16 cellular contexts compared by ENCODE assay signal in the genomic region with DNA sequence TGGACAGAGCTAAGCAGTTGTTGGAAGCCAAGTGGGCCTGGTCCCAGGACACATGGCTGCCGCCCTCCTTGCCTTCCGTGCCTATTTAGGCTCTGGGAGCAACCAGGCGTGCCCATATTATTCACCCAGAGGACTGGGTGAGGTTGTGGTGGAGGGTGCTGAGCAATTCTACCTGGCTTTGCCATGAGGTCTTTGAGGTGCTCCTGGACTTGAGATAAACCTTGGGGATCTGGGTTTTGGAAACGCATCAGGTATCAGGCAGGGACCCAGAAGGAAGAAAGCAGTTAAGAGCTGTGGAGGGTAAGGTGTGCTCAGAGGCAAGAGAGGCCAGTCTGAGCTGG.
A peak's percentile ranks its signal among the peaks of the same experiment; 100 is the strongest.
DNase-seq lines count a peak whose midpoint lies in the region; ATAC-seq and TF ChIP-seq lines count a peak whose summit lies in the region.
"Had no signal": no experiment of that assay in that cellular context is flagged by ENCODE, and none has a peak within 500 bp of the region (broad histone marks: within the 10 kb centered on the region; RNA-seq: fewer than 3 reads in every experiment).

No MANE protein-coding gene starts in this region.

- TF ChIP-seq CTCF in H9 (conservative IDR thresholded peaks at IDR 0.05) (no peak), WTC11 (IDR thresholded peaks at IDR 0.05) (no peak), type B pancreatic cell (conservative IDR thresholded peaks at IDR 0.05) (no peak)

- H3K9me3 ChIP-seq in H9 (ENCODE audit: control insufficient read depth, low read depth, low read length) = no peaks in the 10 kb centered on the region

- H3K79me2 ChIP-seq in H9 (ENCODE audit: insufficient read depth, low read length) = no peaks in the 10 kb centered on the region

- peak overlapping the region; percentile 37 for H4K5ac ChIP-seq in H9 (ENCODE audit: insufficient read length, low read depth, low read length)

- H3K4me1 Mint-ChIP-seq in H9 = peaks cover 24 to 32% of the 10 kb centered on the region in 2 experiments
- peaks cover 32% of the 10 kb centered on the region for H3K4me1 Mint-ChIP-seq in WTC11
- H3K4me1 Mint-ChIP-seq in type B pancreatic cell (ENCODE audit: unreplicated experiment) = peaks cover 19% of the 10 kb centered on the region

- no peak for DNase-seq in H9
- DNase-seq in WTC11 (ENCODE audit: low spot score) = no peak
- DNase-seq in islet precursor cell = peak; percentile 52
- no peak for DNase-seq in type B pancreatic cell (ENCODE audit: extremely low spot score, unreplicated experiment)
- DNase-seq in NCI-H1694 treated with DMSO at 0.1 percent for 48 hours (lab: John Stamatoyannopoulos, UW) = no peak
- no peak for DNase-seq in A172 (ENCODE audit: low spot score)
- DNase-seq in activated CD4-positive, alpha-beta T cell treated with anti-CD3 and anti-CD28 coated beads for 1 hour = no peak
- DNase-seq: ACHN, DMS79, HFFc6, NCI-H1105 treated with DMSO at 0.1 percent for 48 hours, NCI-H2227 treated with DMSO at 0.1 percent for 48 hours, NCI-H510A treated with DMSO at 0.1 percent for 48 hours, NCI-H774 had no signal

- no CpG with 5 or more reads among the region's 4 CpGs for WGBS in H9 (ENCODE audit: extremely low coverage, insufficient read length, low lambda C conversion rate)

- H2BK120ac ChIP-seq in H9 (ENCODE audit: low read depth, low read length, poor library complexity, severe bottlenecking) = no peak overlapping the region

- no peaks in the 10 kb centered on the region for H4K20me1 ChIP-seq in H9 (ENCODE audit: control insufficient read depth, insufficient read depth, insufficient read length)

- peak overlapping the region; percentile 86 for H2BK20ac ChIP-seq in H9 (ENCODE audit: low read depth, low read length, poor library complexity, severe bottlenecking)

- no peak overlapping the region for H3K4me2 ChIP-seq in H9 (ENCODE audit: insufficient read depth, insufficient read length, low read length)

- peak overlapping the region in 1 of 3 experiments; percentile 98; a peak in 3 of 7 replicates for H3K27ac Mint-ChIP-seq in H9
- H3K27ac Mint-ChIP-seq in WTC11 = peak overlapping the region; percentile 94
- peak overlapping the region; percentile 39 for H3K27ac Mint-ChIP-seq in type B pancreatic cell

- H4K8ac ChIP-seq in H9 (replicated peaks; ENCODE audit: insufficient read length, low read depth, low read length) = peak overlapping the region; percentile 63

- H3K36me3 Mint-ChIP-seq in H9 (ENCODE audit: insufficient read depth in 1 of 3, low read depth in 3 of 3) = no peaks in the 10 kb centered on the region
- H3K36me3 Mint-ChIP-seq in WTC11 = no peaks in the 10 kb centered on the region
- H3K36me3 Mint-ChIP-seq in type B pancreatic cell = no peaks in the 10 kb centered on the region
- H3K36me3 Mint-ChIP-seq: CD14-positive monocyte had no signal

- H2BK5ac ChIP-seq in H9 (ENCODE audit: insufficient read length, low read length) = no peak overlapping the region

- H3K4ac ChIP-seq in H9 (ENCODE audit: low read depth, low read length) = peak overlapping the region; percentile 69; the same call in 1 of the 2 replicates

- H3K4me3 Mint-ChIP-seq in H9 (no peak overlapping the region), WTC11 (no peak overlapping the region), type B pancreatic cell (no peak overlapping the region)

- POLR2A ChIA-PET in WTC11 (lab: Charles Lee) = interaction anchor here (1.4 to 1.5 kb wide), 2 partner anchors 22 to 1001 kb away, joined by 3 to 6 read pairs; no protein-coding TSS in a partner anchor

- no peak overlapping the region for H2AFZ ChIP-seq in H9 (ENCODE audit: low read length)

- no peak overlapping the region for H2BK15ac ChIP-seq in H9 (ENCODE audit: low read depth, low read length)

- peak overlapping the region; percentile 44 for H3K27ac ChIP-seq in H9 (ENCODE audit: insufficient read length, low read depth, low read length)
- H3K27ac ChIP-seq: SK-N-MC had no signal

- H3K56ac ChIP-seq in H9 (ENCODE audit: insufficient read length, low read depth, low read length) = no peak overlapping the region

- peak overlapping the region; percentile 47 for H2BK12ac ChIP-seq in H9 (ENCODE audit: insufficient read length, low read depth, low read length)

- no peaks in the 10 kb centered on the region for H3K79me1 ChIP-seq in H9 (ENCODE audit: insufficient read depth, low read depth, low read length, poor library complexity, severe bottlenecking)

- H3K27me3 Mint-ChIP-seq in H9 (ENCODE audit: low read depth) (no peaks in the 10 kb centered on the region; the same call in 1 of the 2 replicates), WTC11 (ENCODE audit: low read depth) (peaks cover 21% of the 10 kb centered on the region), type B pancreatic cell (peaks cover 22% of the 10 kb centered on the region)

- no peak for ATAC-seq in WTC11

- H3K27me3 ChIP-seq in H9 (ENCODE audit: insufficient read depth, low read length) = no peaks in the 10 kb centered on the region

- peak overlapping the region; percentile 69 for H3K14ac ChIP-seq in H9 (ENCODE audit: insufficient read depth, low read length)

- CTCF ChIA-PET in WTC11 (lab: Charles Lee) = interaction anchor here (0.6 to 3.8 kb wide), 38 partner anchors 8 to 911 kb away, joined by 3 to 118 read pairs (median 6); a partner anchor contains a TSS

- peak overlapping the region; percentile 53 for H4K91ac ChIP-seq in H9 (ENCODE audit: insufficient read length, low read depth, low read length)

- H3K9ac ChIP-seq in H9 (ENCODE audit: extremely low read depth, insufficient read length, low read length) = no peak overlapping the region

- H3K4me1 ChIP-seq in H9 (ENCODE audit: insufficient read depth, low read length) = peaks cover 10% of the 10 kb centered on the region; the same call in 1 of the 2 replicates

- H3K23ac ChIP-seq in H9 (ENCODE audit: insufficient read length, low read depth, low read length) = no peak overlapping the region

- peak overlapping the region; percentile 78 for H3K18ac ChIP-seq in H9 (ENCODE audit: insufficient read length, low read depth, low read length)

- peaks cover 4% of the 10 kb centered on the region for H3K23me2 ChIP-seq in H9 (ENCODE audit: insufficient read length, low read depth, low read length, poor library complexity, severe bottlenecking)

- no peak overlapping the region for H3T11ph ChIP-seq in H9 (ENCODE audit: low read length)

- no peak overlapping the region for H2AK5ac ChIP-seq in H9 (ENCODE audit: insufficient read length, low read length)

- H3K9me3 Mint-ChIP-seq in H9 (no peaks in the 10 kb centered on the region), WTC11 (no peaks in the 10 kb centered on the region), type B pancreatic cell (no peaks in the 10 kb centered on the region)
- H3K9me3 Mint-ChIP-seq: CD14-positive monocyte, HFFc6 had no signal

TF ChIP-seq in WTC11, 78 proteins besides CTCF, POLR2A, EP300 and RAD21 (continues in another document):
- TF ChIP-seq ZNF317 (CRISPR knock-in tag; IDR thresholded peaks at IDR 0.05; ENCODE audit: borderline replicate concordance, low read depth) (no peak), TEAD4 (CRISPR knock-in tag; IDR thresholded peaks at IDR 0.05) (no peak), CREM (CRISPR knock-in tag; IDR thresholded peaks at IDR 0.05) (no peak), ZNF263 (CRISPR knock-in tag; IDR thresholded peaks at IDR 0.05; ENCODE audit: low read depth) (no peak), CBFB (CRISPR knock-in tag; IDR thresholded peaks at IDR 0.05; ENCODE audit: low read depth) (no peak), ESRRA (CRISPR knock-in tag; IDR thresholded peaks at IDR 0.05; ENCODE audit: borderline replicate concordance) (no peak), FOXK1 (CRISPR knock-in tag; IDR thresholded peaks at IDR 0.05) (no peak), FOXP1 (CRISPR knock-in tag; IDR thresholded peaks at IDR 0.05; ENCODE audit: borderline replicate concordance) (no peak)
- TF ChIP-seq, protein P1, sequence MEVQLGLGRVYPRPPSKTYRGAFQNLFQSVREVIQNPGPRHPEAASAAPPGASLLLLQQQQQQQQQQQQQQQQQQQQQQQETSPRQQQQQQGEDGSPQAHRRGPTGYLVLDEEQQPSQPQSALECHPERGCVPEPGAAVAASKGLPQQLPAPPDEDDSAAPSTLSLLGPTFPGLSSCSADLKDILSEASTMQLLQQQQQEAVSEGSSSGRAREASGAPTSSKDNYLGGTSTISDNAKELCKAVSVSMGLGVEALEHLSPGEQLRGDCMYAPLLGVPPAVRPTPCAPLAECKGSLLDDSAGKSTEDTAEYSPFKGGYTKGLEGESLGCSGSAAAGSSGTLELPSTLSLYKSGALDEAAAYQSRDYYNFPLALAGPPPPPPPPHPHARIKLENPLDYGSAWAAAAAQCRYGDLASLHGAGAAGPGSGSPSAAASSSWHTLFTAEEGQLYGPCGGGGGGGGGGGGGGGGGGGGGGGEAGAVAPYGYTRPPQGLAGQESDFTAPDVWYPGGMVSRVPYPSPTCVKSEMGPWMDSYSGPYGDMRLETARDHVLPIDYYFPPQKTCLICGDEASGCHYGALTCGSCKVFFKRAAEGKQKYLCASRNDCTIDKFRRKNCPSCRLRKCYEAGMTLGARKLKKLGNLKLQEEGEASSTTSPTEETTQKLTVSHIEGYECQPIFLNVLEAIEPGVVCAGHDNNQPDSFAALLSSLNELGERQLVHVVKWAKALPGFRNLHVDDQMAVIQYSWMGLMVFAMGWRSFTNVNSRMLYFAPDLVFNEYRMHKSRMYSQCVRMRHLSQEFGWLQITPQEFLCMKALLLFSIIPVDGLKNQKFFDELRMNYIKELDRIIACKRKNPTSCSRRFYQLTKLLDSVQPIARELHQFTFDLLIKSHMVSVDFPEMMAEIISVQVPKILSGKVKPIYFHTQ (CRISPR knock-in tag; IDR thresholded peaks at IDR 0.05) = no peak
- TF ChIP-seq, protein P2, sequence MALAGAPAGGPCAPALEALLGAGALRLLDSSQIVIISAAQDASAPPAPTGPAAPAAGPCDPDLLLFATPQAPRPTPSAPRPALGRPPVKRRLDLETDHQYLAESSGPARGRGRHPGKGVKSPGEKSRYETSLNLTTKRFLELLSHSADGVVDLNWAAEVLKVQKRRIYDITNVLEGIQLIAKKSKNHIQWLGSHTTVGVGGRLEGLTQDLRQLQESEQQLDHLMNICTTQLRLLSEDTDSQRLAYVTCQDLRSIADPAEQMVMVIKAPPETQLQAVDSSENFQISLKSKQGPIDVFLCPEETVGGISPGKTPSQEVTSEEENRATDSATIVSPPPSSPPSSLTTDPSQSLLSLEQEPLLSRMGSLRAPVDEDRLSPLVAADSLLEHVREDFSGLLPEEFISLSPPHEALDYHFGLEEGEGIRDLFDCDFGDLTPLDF (CRISPR knock-in tag; IDR thresholded peaks at IDR 0.05) = no peak
